In the genomic region with DNA sequence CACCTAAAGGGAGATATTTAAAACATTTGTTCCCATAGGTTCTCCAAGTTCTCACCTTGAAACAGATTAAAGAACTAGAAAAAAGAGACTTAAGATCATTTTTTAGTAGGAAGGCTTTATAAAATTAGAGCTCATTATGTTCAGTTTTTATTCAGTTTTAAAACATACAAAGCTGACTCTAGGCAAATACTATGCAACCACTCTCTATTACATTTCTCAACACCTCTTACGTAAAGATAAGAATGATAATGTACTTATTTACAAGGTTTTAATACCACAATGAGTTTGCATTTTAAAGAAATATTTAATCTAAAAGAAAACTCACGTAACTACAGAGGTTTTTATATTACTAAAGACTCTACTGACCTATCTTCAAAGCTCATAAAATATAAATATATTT, we compare ENCODE assay signal across 30 cellular contexts.
"Had no signal": no experiment of that assay in that cellular context is flagged by ENCODE, and none has a peak within 500 bp of the region (broad histone marks: within the 10 kb centered on the region; RNA-seq: fewer than 3 reads in every experiment).

No MANE protein-coding gene starts in this region.

- H3K27ac Mint-ChIP-seq: activated CD4-positive, alpha-beta memory T cell treated with anti-CD3 and anti-CD28 coated beads, Interleukin-2, amount 10 ng/mL, durations not matched to agents 7 days and 5 days; activated CD4-positive, alpha-beta T cell treated with anti-CD3 and anti-CD28 coated beads, Interleukin-2, amount 10 ng/mL, durations not matched to agents 7 days and 5 days; activated naive CD4-positive, alpha-beta T cell treated with anti-CD3 and anti-CD28 coated beads, Interleukin-2, amount 50 U/mL, for 24 hours; activated naive CD8-positive, alpha-beta T cell treated with anti-CD3 and anti-CD28 coated beads, Interleukin-2, amount 50 U/mL, for 24 hours; activated T-cell treated with anti-CD3 and anti-CD28 coated beads, Interleukin-2, amount 50 U/mL, for 24 hours; activated T-helper 17 cell treated with anti-CD3 and anti-CD28 coated beads, Interleukin-2, amount 50 U/mL, for 72 hours; natural killer cell; T-helper 17 cell had no signal

- H3K9me3 Mint-ChIP-seq: activated CD4-positive, alpha-beta memory T cell treated with anti-CD3 and anti-CD28 coated beads, Interleukin-2, amount 10 ng/mL, durations not matched to agents 7 days and 5 days; activated naive CD4-positive, alpha-beta T cell treated with anti-CD3 and anti-CD28 coated beads, Interleukin-2, amount 50 U/mL, for 24 hours; activated naive CD8-positive, alpha-beta T cell treated with anti-CD3 and anti-CD28 coated beads, Interleukin-2, amount 50 U/mL, for 24 hours; activated T-cell treated with anti-CD3 and anti-CD28 coated beads, Interleukin-2, amount 50 U/mL, for 24 hours; activated T-helper 17 cell treated with anti-CD3 and anti-CD28 coated beads, Interleukin-2, amount 50 U/mL, for 72 hours; central memory CD8-positive, alpha-beta T cell; natural killer cell had no signal

- H3K27me3 ChIP-seq: dorsolateral prefrontal cortex, suprapubic skin, tibial artery had no signal

- H3K4me3 Mint-ChIP-seq: activated CD4-positive, alpha-beta memory T cell treated with anti-CD3 and anti-CD28 coated beads, Interleukin-2, amount 10 ng/mL, durations not matched to agents 7 days and 5 days; activated CD4-positive, alpha-beta T cell treated with anti-CD3 and anti-CD28 coated beads, Interleukin-2, amount 10 ng/mL, durations not matched to agents 7 days and 5 days; activated naive CD4-positive, alpha-beta T cell treated with anti-CD3 and anti-CD28 coated beads, Interleukin-2, amount 50 U/mL, for 24 hours; activated naive CD8-positive, alpha-beta T cell treated with anti-CD3 and anti-CD28 coated beads, Interleukin-2, amount 50 U/mL, for 24 hours; activated T-cell treated with anti-CD3 and anti-CD28 coated beads, Interleukin-2, amount 50 U/mL, for 24 hours; activated T-helper 17 cell treated with anti-CD3 and anti-CD28 coated beads, Interleukin-2, amount 50 U/mL, for 72 hours; central memory CD8-positive, alpha-beta T cell; natural killer cell; T-helper 17 cell had no signal

- H3K4me1 Mint-ChIP-seq: activated CD4-positive, alpha-beta memory T cell treated with anti-CD3 and anti-CD28 coated beads, Interleukin-2, amount 10 ng/mL, durations not matched to agents 7 days and 5 days had no signal

- H3K27ac ChIP-seq: coronary artery, dorsolateral prefrontal cortex, skin epidermis, suprapubic skin, tibial artery had no signal

- H3K4me3 ChIP-seq: coronary artery, dorsolateral prefrontal cortex, skin epidermis, suprapubic skin, tibial artery had no signal

- H3K36me3 Mint-ChIP-seq: natural killer cell had no signal

- H3K27me3 Mint-ChIP-seq: activated CD4-positive, alpha-beta memory T cell treated with anti-CD3 and anti-CD28 coated beads, Interleukin-2, amount 10 ng/mL, durations not matched to agents 7 days and 5 days; activated CD4-positive, alpha-beta T cell treated with anti-CD3 and anti-CD28 coated beads, Interleukin-2, amount 10 ng/mL, durations not matched to agents 7 days and 5 days; activated naive CD4-positive, alpha-beta T cell treated with anti-CD3 and anti-CD28 coated beads, Interleukin-2, amount 50 U/mL, for 24 hours; activated naive CD8-positive, alpha-beta T cell treated with anti-CD3 and anti-CD28 coated beads, Interleukin-2, amount 50 U/mL, for 24 hours; activated T-cell treated with anti-CD3 and anti-CD28 coated beads, Interleukin-2, amount 50 U/mL, for 24 hours; activated T-helper 17 cell treated with anti-CD3 and anti-CD28 coated beads, Interleukin-2, amount 50 U/mL, for 72 hours; central memory CD8-positive, alpha-beta T cell; T-helper 17 cell had no signal

- H3K9me3 ChIP-seq: suprapubic skin, tibial artery had no signal

- DNase-seq: activated CD4-positive, alpha-beta memory T cell treated with anti-CD3 and anti-CD28 coated beads, Interleukin-2, amount 10 ng/mL, durations not matched to agents 7 days and 5 days; activated CD4-positive, alpha-beta T cell treated with anti-CD3 and anti-CD28 coated beads for 1 hour; activated CD4-positive, alpha-beta T cell treated with anti-CD3 and anti-CD28 coated beads, Interleukin-2, amount 10 ng/mL, durations not matched to agents 7 days and 5 days; activated CD8-positive, alpha-beta memory T cell treated with anti-CD3 and anti-CD28 coated beads, Interleukin-2, amount 50 U/mL, for 48 hours; activated gamma-delta T cell treated with Interleukin-2 at 50 U/mL for 16 hours; activated naive CD8-positive, alpha-beta T cell treated with anti-CD3 and anti-CD28 coated beads, Interleukin-2, amount 50 U/mL, for 24 hours; activated T-cell treated with anti-CD3 and anti-CD28 coated beads, Interleukin-2, amount 50 U/mL, for 24 hours; anterior cingulate cortex; dorsolateral prefrontal cortex; effector memory CD4-positive, alpha-beta T cell; foreskin fibroblast; head of caudate nucleus; hippocampal formation; kidney; left colon; midbrain; natural killer cell; stimulated activated CD4-positive, alpha-beta T cell treated with anti-CD3 and anti-CD28 coated beads, Interleukin-4, amount 100 ng/mL, for 4 hours; stimulated activated CD8-positive, alpha-beta memory T cell treated with anti-CD3 and anti-CD28 coated beads, Interleukin-4, amount 100 ng/mL, for 48 hours; stimulated activated naive CD4-positive, alpha-beta T cell; T-helper 17 cell; T1000; tibial artery had no signal

- ATAC-seq: activated naive CD8-positive, alpha-beta T cell treated with anti-CD3 and anti-CD28 coated beads, Interleukin-2, amount 50 U/mL, for 24 hours; activated T-helper 17 cell treated with anti-CD3 and anti-CD28 coated beads, Interleukin-2, amount 50 U/mL, for 72 hours; left colon; sciatic nerve; T-helper 17 cell had no signal
